In genomic region chr13:99376132-99376531, GRCh38 we compare ENCODE assay signal across 9 cellular contexts.
DNase-seq lines count a peak whose midpoint lies in the region; ATAC-seq and TF ChIP-seq lines count a peak whose summit lies in the region.
"Had no signal": no experiment of that assay in that cellular context is flagged by ENCODE, and none has a peak within 500 bp of the region (broad histone marks: within the 10 kb centered on the region; RNA-seq: fewer than 3 reads in every experiment).

No MANE protein-coding gene starts in this region.

- H3K79me2 ChIP-seq in OCI-LY3 (ENCODE audit: low read length): no peaks in the 10 kb centered on the region

- peak overlapping the region; percentile 96 to 100 (median 99) for H3K27ac Mint-ChIP-seq in naive thymus-derived CD8-positive, alpha-beta T cell

- TF ChIP-seq CTCF in OCI-LY3 (IDR thresholded peaks at IDR 0.05; ENCODE audit: low read depth, low read length) (no peak), dorsolateral prefrontal cortex (IDR thresholded peaks at IDR 0.05 in 54 of 56, conservative IDR thresholded peaks at IDR 0.05 in 2 of 56; ENCODE audit: low read depth in 1 of 56, partially characterized antibody in 56 of 56) (no peak)

- peak overlapping the region; percentile 71 for H3K4me2 ChIP-seq in OCI-LY3 (ENCODE audit: low read length)

- H3K27me3 ChIP-seq in OCI-LY3 (ENCODE audit: low read depth, low read length) (no peaks in the 10 kb centered on the region), dorsolateral prefrontal cortex (no peaks in the 10 kb centered on the region)

- intact Hi-C loops in dorsolateral prefrontal cortex (cut with DNase I): no loop called here

- H2AFZ ChIP-seq in OCI-LY3 (ENCODE audit: low read depth, low read length): no peak overlapping the region

- H3K27me3 Mint-ChIP-seq in naive thymus-derived CD8-positive, alpha-beta T cell: no peaks in the 10 kb centered on the region

- H3K9me3 ChIP-seq in OCI-LY3 (ENCODE audit: insufficient read depth, low read length): no peaks in the 10 kb centered on the region

- peaks cover 11% of the 10 kb centered on the region for H3K36me3 ChIP-seq in OCI-LY3 (replicated peaks; ENCODE audit: low read depth, low read length)

- DNase-seq in naive thymus-derived CD8-positive, alpha-beta T cell: peak in 1 of 10 donors; percentile 69
- DNase-seq in D341Med (ENCODE audit: low spot score): no peak
- DNase-seq in NOMO-1 treated with DMSO at 0.1 percent for 48 hours (lab: John Stamatoyannopoulos, UW; ENCODE audit: unreplicated experiment): no peak
- no peak for DNase-seq in central memory CD4-positive, alpha-beta T cell
- no peak for DNase-seq in dorsolateral prefrontal cortex
- DNase-seq: PC-3 had no signal

- H3K9ac ChIP-seq in OCI-LY3 (ENCODE audit: low read length): peak overlapping the region; percentile 21; the same call in 1 of the 2 replicates

- peak; percentile 68 for ATAC-seq in GM18519 (IDR thresholded peaks at IDR 0.05; ENCODE audit: low FRiP score, unreplicated experiment)
- peak; percentile 52 for ATAC-seq in GM21737 (IDR thresholded peaks at IDR 0.05; ENCODE audit: unreplicated experiment)
- ATAC-seq in naive thymus-derived CD8-positive, alpha-beta T cell: no peak
- ATAC-seq: PC-3 had no signal

- H3K4me1 ChIP-seq in OCI-LY3 (ENCODE audit: low read length): peaks cover 77% of the 10 kb centered on the region

- POLR2A ChIA-PET in naive thymus-derived CD8-positive, alpha-beta T cell (lab: Charles Lee): interaction anchor here (0.6 to 7.7 kb wide), 11 partner anchors 8 to 118 kb away, joined by 3 to 155 read pairs (median 6); partner anchors contain the start of gene GPR18

- peak overlapping the region in 8 of 10 donors; percentile 61 to 86 (median 74) for H3K4me3 Mint-ChIP-seq in naive thymus-derived CD8-positive, alpha-beta T cell

- H3K36me3 Mint-ChIP-seq in naive thymus-derived CD8-positive, alpha-beta T cell: peaks cover 0 to 47% (median 36%) of the 10 kb centered on the region in 3 donors

- H3K4me3 ChIP-seq in OCI-LY3 (ENCODE audit: low read length) (peak overlapping the region; percentile 54), dorsolateral prefrontal cortex (no peak overlapping the region)

- peaks cover 53 to 97% (median 86%) of the 10 kb centered on the region in 4 donors for H3K4me1 Mint-ChIP-seq in naive thymus-derived CD8-positive, alpha-beta T cell

- no peaks in the 10 kb centered on the region for H4K20me1 ChIP-seq in OCI-LY3 (ENCODE audit: insufficient read depth, low read length)

- H3K27ac ChIP-seq in OCI-LY3 (ENCODE audit: low read length) (peak overlapping the region; percentile 85), dorsolateral prefrontal cortex (peak overlapping the region in 3 of 59 donors; percentile 20 to 34 (median 29))

- no peaks in the 10 kb centered on the region for H3K9me3 Mint-ChIP-seq in naive thymus-derived CD8-positive, alpha-beta T cell

Comparison
In these comparisons a context has a peak if more than half of its experiments do, and no peak if none do; other contexts are left out.
1. ATAC-seq: peak in GM18519 (single experiment) and GM21737 (single experiment); none in naive thymus-derived CD8-positive, alpha-beta T cell (0 of 2).